In genomic region chr6:27157461-27158315, GRCh38 we compare ENCODE assay signal across 1 cellular context.
TF ChIP-seq lines count a peak whose summit lies in the region.

No MANE protein-coding gene starts in this region.

TF ChIP-seq in K562, 482 proteins besides CTCF, POLR2A, EP300 and RAD21 (continued from another document and continues in another):
- TF ChIP-seq PATZ1 (CRISPR knock-in tag; IDR thresholded peaks at IDR 0.05; ENCODE audit: borderline replicate concordance) = no peak
- peak; percentile 73 for TF ChIP-seq NUFIP1 (IDR thresholded peaks at IDR 0.05; ENCODE audit: partially characterized antibody)
- no peak for TF ChIP-seq ZNF57 (CRISPR knock-in tag; IDR thresholded peaks at IDR 0.05)
- TF ChIP-seq, protein P1, sequence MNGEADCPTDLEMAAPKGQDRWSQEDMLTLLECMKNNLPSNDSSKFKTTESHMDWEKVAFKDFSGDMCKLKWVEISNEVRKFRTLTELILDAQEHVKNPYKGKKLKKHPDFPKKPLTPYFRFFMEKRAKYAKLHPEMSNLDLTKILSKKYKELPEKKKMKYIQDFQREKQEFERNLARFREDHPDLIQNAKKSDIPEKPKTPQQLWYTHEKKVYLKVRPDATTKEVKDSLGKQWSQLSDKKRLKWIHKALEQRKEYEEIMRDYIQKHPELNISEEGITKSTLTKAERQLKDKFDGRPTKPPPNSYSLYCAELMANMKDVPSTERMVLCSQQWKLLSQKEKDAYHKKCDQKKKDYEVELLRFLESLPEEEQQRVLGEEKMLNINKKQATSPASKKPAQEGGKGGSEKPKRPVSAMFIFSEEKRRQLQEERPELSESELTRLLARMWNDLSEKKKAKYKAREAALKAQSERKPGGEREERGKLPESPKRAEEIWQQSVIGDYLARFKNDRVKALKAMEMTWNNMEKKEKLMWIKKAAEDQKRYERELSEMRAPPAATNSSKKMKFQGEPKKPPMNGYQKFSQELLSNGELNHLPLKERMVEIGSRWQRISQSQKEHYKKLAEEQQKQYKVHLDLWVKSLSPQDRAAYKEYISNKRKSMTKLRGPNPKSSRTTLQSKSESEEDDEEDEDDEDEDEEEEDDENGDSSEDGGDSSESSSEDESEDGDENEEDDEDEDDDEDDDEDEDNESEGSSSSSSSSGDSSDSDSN (IDR thresholded peaks at IDR 0.05; ENCODE audit: borderline replicate concordance in 1 of 2, low read depth in 2 of 2, low read length in 2 of 2) = 0 out of 4 replicates have a peak, but pooled peaks of 1 of the 2 experiments have one; percentile 54
- TF ChIP-seq, protein P2, sequence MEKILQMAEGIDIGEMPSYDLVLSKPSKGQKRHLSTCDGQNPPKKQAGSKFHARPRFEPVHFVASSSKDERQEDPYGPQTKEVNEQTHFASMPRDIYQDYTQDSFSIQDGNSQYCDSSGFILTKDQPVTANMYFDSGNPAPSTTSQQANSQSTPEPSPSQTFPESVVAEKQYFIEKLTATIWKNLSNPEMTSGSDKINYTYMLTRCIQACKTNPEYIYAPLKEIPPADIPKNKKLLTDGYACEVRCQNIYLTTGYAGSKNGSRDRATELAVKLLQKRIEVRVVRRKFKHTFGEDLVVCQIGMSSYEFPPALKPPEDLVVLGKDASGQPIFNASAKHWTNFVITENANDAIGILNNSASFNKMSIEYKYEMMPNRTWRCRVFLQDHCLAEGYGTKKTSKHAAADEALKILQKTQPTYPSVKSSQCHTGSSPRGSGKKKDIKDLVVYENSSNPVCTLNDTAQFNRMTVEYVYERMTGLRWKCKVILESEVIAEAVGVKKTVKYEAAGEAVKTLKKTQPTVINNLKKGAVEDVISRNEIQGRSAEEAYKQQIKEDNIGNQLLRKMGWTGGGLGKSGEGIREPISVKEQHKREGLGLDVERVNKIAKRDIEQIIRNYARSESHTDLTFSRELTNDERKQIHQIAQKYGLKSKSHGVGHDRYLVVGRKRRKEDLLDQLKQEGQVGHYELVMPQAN (IDR thresholded peaks at IDR 0.05; ENCODE audit: borderline replicate concordance) = peak; percentile 65; the same call in 1 of the 2 replicates
- TF ChIP-seq SRSF3 (IDR thresholded peaks at IDR 0.05; ENCODE audit: insufficient read depth, low read length) = no peak
- TF ChIP-seq ELF2 (CRISPR knock-in tag; IDR thresholded peaks at IDR 0.05) = peak; percentile 14; the same call in 1 of the 2 replicates
- TF ChIP-seq TRIM24 (IDR thresholded peaks at IDR 0.05) = 0 out of 4 replicates have a peak, but pooled peaks of 1 of the 2 experiments have one; percentile 24
- TF ChIP-seq ZBTB26 (CRISPR knock-in tag; IDR thresholded peaks at IDR 0.05) = no peak
- 0 out of 2 replicates have a peak, but pooled peaks have one; percentile 40 for TF ChIP-seq ERF (CRISPR knock-in tag; IDR thresholded peaks at IDR 0.05)
- TF ChIP-seq ESRRB (CRISPR knock-in tag; IDR thresholded peaks at IDR 0.05; ENCODE audit: borderline replicate concordance) = no peak
- TF ChIP-seq, protein P3, sequence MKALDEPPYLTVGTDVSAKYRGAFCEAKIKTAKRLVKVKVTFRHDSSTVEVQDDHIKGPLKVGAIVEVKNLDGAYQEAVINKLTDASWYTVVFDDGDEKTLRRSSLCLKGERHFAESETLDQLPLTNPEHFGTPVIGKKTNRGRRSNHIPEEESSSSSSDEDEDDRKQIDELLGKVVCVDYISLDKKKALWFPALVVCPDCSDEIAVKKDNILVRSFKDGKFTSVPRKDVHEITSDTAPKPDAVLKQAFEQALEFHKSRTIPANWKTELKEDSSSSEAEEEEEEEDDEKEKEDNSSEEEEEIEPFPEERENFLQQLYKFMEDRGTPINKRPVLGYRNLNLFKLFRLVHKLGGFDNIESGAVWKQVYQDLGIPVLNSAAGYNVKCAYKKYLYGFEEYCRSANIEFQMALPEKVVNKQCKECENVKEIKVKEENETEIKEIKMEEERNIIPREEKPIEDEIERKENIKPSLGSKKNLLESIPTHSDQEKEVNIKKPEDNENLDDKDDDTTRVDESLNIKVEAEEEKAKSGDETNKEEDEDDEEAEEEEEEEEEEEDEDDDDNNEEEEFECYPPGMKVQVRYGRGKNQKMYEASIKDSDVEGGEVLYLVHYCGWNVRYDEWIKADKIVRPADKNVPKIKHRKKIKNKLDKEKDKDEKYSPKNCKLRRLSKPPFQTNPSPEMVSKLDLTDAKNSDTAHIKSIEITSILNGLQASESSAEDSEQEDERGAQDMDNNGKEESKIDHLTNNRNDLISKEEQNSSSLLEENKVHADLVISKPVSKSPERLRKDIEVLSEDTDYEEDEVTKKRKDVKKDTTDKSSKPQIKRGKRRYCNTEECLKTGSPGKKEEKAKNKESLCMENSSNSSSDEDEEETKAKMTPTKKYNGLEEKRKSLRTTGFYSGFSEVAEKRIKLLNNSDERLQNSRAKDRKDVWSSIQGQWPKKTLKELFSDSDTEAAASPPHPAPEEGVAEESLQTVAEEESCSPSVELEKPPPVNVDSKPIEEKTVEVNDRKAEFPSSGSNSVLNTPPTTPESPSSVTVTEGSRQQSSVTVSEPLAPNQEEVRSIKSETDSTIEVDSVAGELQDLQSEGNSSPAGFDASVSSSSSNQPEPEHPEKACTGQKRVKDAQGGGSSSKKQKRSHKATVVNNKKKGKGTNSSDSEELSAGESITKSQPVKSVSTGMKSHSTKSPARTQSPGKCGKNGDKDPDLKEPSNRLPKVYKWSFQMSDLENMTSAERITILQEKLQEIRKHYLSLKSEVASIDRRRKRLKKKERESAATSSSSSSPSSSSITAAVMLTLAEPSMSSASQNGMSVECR (CRISPR knock-in tag; IDR thresholded peaks at IDR 0.05) = no peak
- TF ChIP-seq CUX1 (CRISPR knock-in tag; IDR thresholded peaks at IDR 0.05) = no peak
- TF ChIP-seq BDP1 (IDR thresholded peaks at IDR 0.05; ENCODE audit: insufficient read depth, insufficient read length) = peak; percentile 69
- TF ChIP-seq ZSCAN29 (IDR thresholded peaks at IDR 0.05) = no peak
- TF ChIP-seq PKNOX1 (IDR thresholded peaks at IDR 0.05) = peak; percentile 31
- TF ChIP-seq ATF4 (CRISPR knock-in tag; IDR thresholded peaks at IDR 0.05) = no peak
- no peak for TF ChIP-seq ARID1B (IDR thresholded peaks at IDR 0.05)
- TF ChIP-seq ZNF584 (CRISPR knock-in tag; IDR thresholded peaks at IDR 0.05; ENCODE audit: low read depth) = 0 out of 2 replicates have a peak, but pooled peaks have one; percentile 70
- no peak for TF ChIP-seq ZNF785 (CRISPR knock-in tag; IDR thresholded peaks at IDR 0.05)
- TF ChIP-seq ZBTB34 (CRISPR knock-in tag; IDR thresholded peaks at IDR 0.05) = no peak
- peak; percentile 83 for TF ChIP-seq ATF7 (IDR thresholded peaks at IDR 0.05)
- no peak for TF ChIP-seq PHB2 (IDR thresholded peaks at IDR 0.05; ENCODE audit: low read depth)
- peak; percentile 50; the same call in 1 of the 2 replicates for TF ChIP-seq LEF1 (IDR thresholded peaks at IDR 0.05)
- peak; percentile 62 for TF ChIP-seq TEAD4 (IDR thresholded peaks at IDR 0.05; ENCODE audit: low read length)
- TF ChIP-seq TEAD4 (CRISPR knock-in tag; IDR thresholded peaks at IDR 0.05; ENCODE audit: borderline replicate concordance) = no peak
- TF ChIP-seq, protein P4, sequence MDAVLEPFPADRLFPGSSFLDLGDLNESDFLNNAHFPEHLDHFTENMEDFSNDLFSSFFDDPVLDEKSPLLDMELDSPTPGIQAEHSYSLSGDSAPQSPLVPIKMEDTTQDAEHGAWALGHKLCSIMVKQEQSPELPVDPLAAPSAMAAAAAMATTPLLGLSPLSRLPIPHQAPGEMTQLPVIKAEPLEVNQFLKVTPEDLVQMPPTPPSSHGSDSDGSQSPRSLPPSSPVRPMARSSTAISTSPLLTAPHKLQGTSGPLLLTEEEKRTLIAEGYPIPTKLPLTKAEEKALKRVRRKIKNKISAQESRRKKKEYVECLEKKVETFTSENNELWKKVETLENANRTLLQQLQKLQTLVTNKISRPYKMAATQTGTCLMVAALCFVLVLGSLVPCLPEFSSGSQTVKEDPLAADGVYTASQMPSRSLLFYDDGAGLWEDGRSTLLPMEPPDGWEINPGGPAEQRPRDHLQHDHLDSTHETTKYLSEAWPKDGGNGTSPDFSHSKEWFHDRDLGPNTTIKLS (IDR thresholded peaks at IDR 0.05; ENCODE audit: borderline replicate concordance, low read depth) = no peak
- peak; percentile 3 for TF ChIP-seq SAP30 (IDR thresholded peaks at IDR 0.05; ENCODE audit: borderline replicate concordance, insufficient read depth, low read depth, low read length, poor library complexity, severe bottlenecking)
- peak; percentile 10; the same call in 1 of the 2 replicates for TF ChIP-seq TFAP4 (CRISPR knock-in tag; IDR thresholded peaks at IDR 0.05; ENCODE audit: borderline replicate concordance)
